ENCODE assay signal across 10 cellular contexts in the genomic region with DNA sequence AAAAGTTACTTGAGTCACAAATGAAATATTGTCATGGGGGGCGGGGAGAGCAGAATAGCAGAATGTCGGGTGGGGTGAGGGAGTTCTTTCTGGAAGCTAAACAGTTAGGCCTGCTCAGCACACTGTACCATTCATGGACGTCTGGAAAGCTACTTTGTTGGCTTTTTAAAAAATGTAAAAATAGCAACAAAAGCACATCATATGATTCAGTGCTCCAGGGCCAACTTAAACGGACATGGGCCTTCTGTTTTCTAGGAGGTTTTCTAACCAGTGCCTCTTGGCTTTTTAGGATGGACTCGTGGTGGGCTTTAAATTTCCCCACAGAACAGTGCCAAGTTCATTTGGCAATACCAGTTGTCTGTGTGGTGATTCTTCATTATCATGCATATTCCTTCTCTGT. TPM values are rescaled to one million over a fixed set of nuclear protein-coding genes. Genes with fewer than 3 reads are reported as not detected.
DNase-seq lines count a peak whose midpoint lies in the region; ATAC-seq lines count a peak whose summit lies in the region.
"Had no signal": no experiment of that assay in that cellular context is flagged by ENCODE, and none has a peak within 500 bp of the region (broad histone marks: within the 10 kb centered on the region; RNA-seq: fewer than 3 reads in every experiment).

No MANE protein-coding gene starts in this region.

- peaks cover 3% of the 10 kb centered on the region for H3K27me3 Mint-ChIP-seq in IgD-negative memory B cell
- H3K27me3 Mint-ChIP-seq in activated T-helper 1 cell treated with anti-CD3 and anti-CD28 coated beads, Interleukin-12 subunit alpha, Interleukin-12 subunit beta, Interleukin-2, Interleukin-4 antibody, amounts not matched to agents 30 ng/mL and 10 ng/mL and 1 ng/mL, durations not matched to agents 14 hours and 24 hours and 36 hours (ENCODE audit: insufficient read depth) = no peaks in the 10 kb centered on the region
- H3K27me3 Mint-ChIP-seq in stimulated activated naive CD8-positive, alpha-beta T cell treated with anti-CD3 and anti-CD28 coated beads, Interleukin-15, amount 100 ng/mL, for 72 hours = no peaks in the 10 kb centered on the region

- H3K4me3 Mint-ChIP-seq in IgD-negative memory B cell = peak overlapping the region; percentile 87 to 94 (median 91)
- H3K4me3 Mint-ChIP-seq in activated T-helper 1 cell treated with anti-CD3 and anti-CD28 coated beads, Interleukin-12 subunit alpha, Interleukin-12 subunit beta, Interleukin-2, Interleukin-4 antibody, amounts not matched to agents 30 ng/mL and 10 ng/mL and 1 ng/mL, durations not matched to agents 14 hours and 24 hours and 36 hours = peak overlapping the region; percentile 79
- H3K4me3 Mint-ChIP-seq in stimulated activated naive CD8-positive, alpha-beta T cell treated with anti-CD3 and anti-CD28 coated beads, Interleukin-15, amount 100 ng/mL, for 72 hours = peak overlapping the region; percentile 80 to 86

- DNase-seq in activated T-helper 1 cell treated with anti-CD3 and anti-CD28 coated beads, Interleukin-12 subunit alpha, Interleukin-12 subunit beta, Interleukin-2, Interleukin-4 antibody, amounts not matched to agents 30 ng/mL and 10 ng/mL and 1 ng/mL, durations not matched to agents 14 hours and 24 hours and 36 hours (ENCODE audit: low spot score) = no peak
- DNase-seq in Right ventricle myocardium superior = no peak
- DNase-seq in stimulated activated naive CD8-positive, alpha-beta T cell treated with anti-CD3 and anti-CD28 coated beads, Interleukin-15, amount 100 ng/mL, for 72 hours = no peak
- DNase-seq in UCSD-AML1 (lab: John Stamatoyannopoulos, UW; ENCODE audit: unreplicated experiment) = no peak
- DNase-seq in NOMO-1 (lab: John Stamatoyannopoulos, UW; ENCODE audit: unreplicated experiment in 2 of 2) = no peak
- DNase-seq in EL = no peak
- DNase-seq: activated gamma-delta T cell, NCI-H748 treated with DMSO at 0.1 percent for 48 hours had no signal

- no peaks in the 10 kb centered on the region for H3K36me3 Mint-ChIP-seq in IgD-negative memory B cell
- H3K36me3 Mint-ChIP-seq in activated T-helper 1 cell treated with anti-CD3 and anti-CD28 coated beads, Interleukin-12 subunit alpha, Interleukin-12 subunit beta, Interleukin-2, Interleukin-4 antibody, amounts not matched to agents 30 ng/mL and 10 ng/mL and 1 ng/mL, durations not matched to agents 14 hours and 24 hours and 36 hours (ENCODE audit: low read depth) = peaks cover 39% of the 10 kb centered on the region

- peak overlapping the region in 2 of 3 donors; percentile 86 to 90 for H3K27ac Mint-ChIP-seq in IgD-negative memory B cell
- H3K27ac Mint-ChIP-seq in activated T-helper 1 cell treated with anti-CD3 and anti-CD28 coated beads, Interleukin-12 subunit alpha, Interleukin-12 subunit beta, Interleukin-2, Interleukin-4 antibody, amounts not matched to agents 30 ng/mL and 10 ng/mL and 1 ng/mL, durations not matched to agents 14 hours and 24 hours and 36 hours = peak overlapping the region; percentile 87
- H3K27ac Mint-ChIP-seq in stimulated activated naive CD8-positive, alpha-beta T cell treated with anti-CD3 and anti-CD28 coated beads, Interleukin-15, amount 100 ng/mL, for 72 hours = peak overlapping the region in 1 of 2 donors; percentile 97

- intact Hi-C loops in activated T-helper 1 cell treated with anti-CD3 and anti-CD28 coated beads, Interleukin-12 subunit alpha, Interleukin-12 subunit beta, Interleukin-2, Interleukin-4 antibody, amounts not matched to agents 30 ng/mL and 10 ng/mL and 1 ng/mL, durations not matched to agents 14 hours and 24 hours and 36 hours (cut with micrococcal nuclease) = loop anchor here (5.0 to 10.0 kb wide), 2 partner anchors 637 to 1665 kb away; no protein-coding TSS in a partner anchor
- intact Hi-C loops in Right ventricle myocardium superior (cut with DNase I) = no loop called here

- H3K4me1 Mint-ChIP-seq in IgD-negative memory B cell = peaks cover 9 to 25% (median 20%) of the 10 kb centered on the region in 3 donors
- H3K4me1 Mint-ChIP-seq in activated T-helper 1 cell treated with anti-CD3 and anti-CD28 coated beads, Interleukin-12 subunit alpha, Interleukin-12 subunit beta, Interleukin-2, Interleukin-4 antibody, amounts not matched to agents 30 ng/mL and 10 ng/mL and 1 ng/mL, durations not matched to agents 14 hours and 24 hours and 36 hours (ENCODE audit: low read depth) = peaks cover 34% of the 10 kb centered on the region
- H3K4me1 Mint-ChIP-seq in stimulated activated naive CD8-positive, alpha-beta T cell treated with anti-CD3 and anti-CD28 coated beads, Interleukin-15, amount 100 ng/mL, for 72 hours = peaks cover 69% of the 10 kb centered on the region

- H3K9me3 Mint-ChIP-seq in IgD-negative memory B cell = peaks cover 0 to 3% (median 0%) of the 10 kb centered on the region in 3 donors
- no peaks in the 10 kb centered on the region for H3K9me3 Mint-ChIP-seq in activated T-helper 1 cell treated with anti-CD3 and anti-CD28 coated beads, Interleukin-12 subunit alpha, Interleukin-12 subunit beta, Interleukin-2, Interleukin-4 antibody, amounts not matched to agents 30 ng/mL and 10 ng/mL and 1 ng/mL, durations not matched to agents 14 hours and 24 hours and 36 hours
- H3K9me3 Mint-ChIP-seq in stimulated activated naive CD8-positive, alpha-beta T cell treated with anti-CD3 and anti-CD28 coated beads, Interleukin-15, amount 100 ng/mL, for 72 hours = no peaks in the 10 kb centered on the region

- ATAC-seq in Right ventricle myocardium superior (ENCODE audit: poor library complexity) = peak; percentile 36
- no peak for ATAC-seq in stimulated activated naive CD8-positive, alpha-beta T cell treated with anti-CD3 and anti-CD28 coated beads, Interleukin-15, amount 100 ng/mL, for 72 hours
- ATAC-seq: HCT116 had no signal

RNA-seq across cellular contexts. Expression of gene CLCN4, which starts 57.4 kb away (rescaled TPM):
- polyA plus RNA-seq in IgD-negative memory B cell = 5.1 TPM
- not detected in 2 replicates for total RNA-seq in activated T-helper 1 cell treated with anti-CD3 and anti-CD28 coated beads, Interleukin-12 subunit alpha, Interleukin-12 subunit beta, Interleukin-2, Interleukin-4 antibody, amounts not matched to agents 30 ng/mL and 10 ng/mL and 1 ng/mL, durations not matched to agents 14 hours and 24 hours and 36 hours
- total RNA-seq in Right ventricle myocardium superior = 30.9 TPM

Comparison
In these comparisons a context has a peak if more than half of its experiments do, and no peak if none do; other contexts are left out.
1. RNA of gene CLCN4, which starts 57.4 kb away (total RNA-seq): 30.9 TPM in Right ventricle myocardium superior (single experiment); not detected in activated T-helper 1 cell treated with anti-CD3 and anti-CD28 coated beads, Interleukin-12 subunit alpha, Interleukin-12 subunit beta, Interleukin-2, Interleukin-4 antibody, amounts not matched to agents 30 ng/mL and 10 ng/mL and 1 ng/mL, durations not matched to agents 14 hours and 24 hours and 36 hours; every median in the first group is over 10 times any median in the second.
2. Peak in every context shown above with its lines, with median percentiles within 50 percentile points of each other: H3K4me3 Mint-ChIP-seq.